ENCODE assay signal across 8 cellular contexts in the genomic region with DNA sequence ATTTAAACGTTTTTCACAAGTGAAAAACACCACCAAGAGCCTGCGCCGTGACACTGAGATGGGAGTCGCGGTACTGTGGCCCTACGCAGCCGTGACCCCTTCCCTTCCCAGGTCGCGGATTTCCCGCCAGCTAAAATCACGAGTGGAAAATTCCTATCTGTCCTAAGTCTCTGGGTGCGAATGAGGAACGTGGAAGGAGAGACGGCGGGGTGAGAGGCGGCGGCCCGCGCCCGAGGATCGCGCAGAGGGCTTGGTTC. TPM values are rescaled to one million over a fixed set of nuclear protein-coding genes. Genes with fewer than 3 reads are reported as not detected.
A peak's percentile ranks its signal among the peaks of the same experiment; 100 is the strongest.
DNase-seq lines count a peak whose midpoint lies in the region; ATAC-seq and TF ChIP-seq lines count a peak whose summit lies in the region.

No MANE protein-coding gene starts in this region.

- H3K27ac Mint-ChIP-seq in mesothelial cell of epicardium, result peak overlapping the region; percentile 100

- H3K27ac ChIP-seq in HUES64 (ENCODE audit: low read depth, low read length), result peak overlapping the region; percentile 87
- H3K27ac ChIP-seq in caudate nucleus (ENCODE audit: low read depth, low read length), result peak overlapping the region; percentile 98
- H3K27ac ChIP-seq in aorta (ENCODE audit: low read depth in 1 of 2, low read length in 2 of 2), result peak overlapping the region; percentile 36 to 43

- no peaks in the 10 kb centered on the region for H3K36me3 Mint-ChIP-seq in mesothelial cell of epicardium

- H3K4me3 Mint-ChIP-seq in mesothelial cell of epicardium, result peak overlapping the region; percentile 97

- CTCF ChIA-PET in BJ (lab: Yijun Ruan, JAX), result no interaction called here

- ATAC-seq in GM19455 (IDR thresholded peaks at IDR 0.05; ENCODE audit: unreplicated experiment), result peak; percentile 8
- peak; percentile 68 for ATAC-seq in aorta (ENCODE audit: low FRiP score)

- intact Hi-C loops in aorta (cut with DNase I), result no loop called here

- H3K4me1 ChIP-seq in HUES64 (ENCODE audit: insufficient read depth, low read length), result peaks cover 17% of the 10 kb centered on the region
- peaks cover 6 to 10% of the 10 kb centered on the region in 2 donors for H3K4me1 ChIP-seq in aorta (ENCODE audit: control insufficient read depth in 1 of 2, insufficient read depth in 2 of 2, low read length in 2 of 2)

- peaks cover 6% of the 10 kb centered on the region for H3K27me3 Mint-ChIP-seq in mesothelial cell of epicardium (ENCODE audit: low read depth)

- TF ChIP-seq CTCF in BJ (IDR thresholded peaks at IDR 0.05; ENCODE audit: insufficient read depth, low read depth, low read length) (no peak), mesothelial cell of epicardium (IDR thresholded peaks at IDR 0.05; ENCODE audit: unreplicated experiment) (no peak)

- peak overlapping the region; percentile 97 for H3K9ac ChIP-seq in HUES64 (ENCODE audit: low read depth, low read length)

- no peaks in the 10 kb centered on the region for H3K27me3 ChIP-seq in BJ (ENCODE audit: control insufficient read depth, insufficient read depth, low read length)
- no peaks in the 10 kb centered on the region for H3K27me3 ChIP-seq in HUES64 (ENCODE audit: insufficient read depth, low read length)
- no peaks in the 10 kb centered on the region for H3K27me3 ChIP-seq in aorta (ENCODE audit: control insufficient read depth in 1 of 2, insufficient read depth in 2 of 2, low read length in 1 of 2)

- H3K4me3 ChIP-seq in BJ (ENCODE audit: low read depth, low read length) (peak overlapping the region; percentile 65), HUES64 (ENCODE audit: low read length) (peak overlapping the region; percentile 90), aorta (ENCODE audit: low read length in 2 of 2) (peak overlapping the region; percentile 76 to 88)

- H3K4me1 Mint-ChIP-seq in mesothelial cell of epicardium, result peaks cover 40% of the 10 kb centered on the region

- H3K9me3 ChIP-seq in HUES64 (ENCODE audit: insufficient read depth, low read depth, low read length) (no peaks in the 10 kb centered on the region), aorta (ENCODE audit: control insufficient read depth, low read length) (no peaks in the 10 kb centered on the region)

- H3K36me3 ChIP-seq in BJ (ENCODE audit: control insufficient read depth, insufficient read depth, low read length) (no peaks in the 10 kb centered on the region), HUES64 (ENCODE audit: insufficient read depth, low read length) (no peaks in the 10 kb centered on the region), aorta (ENCODE audit: control insufficient read depth in 1 of 2, insufficient read depth in 2 of 2, low read length in 1 of 2) (no peaks in the 10 kb centered on the region)

- under 1% methylated on average over 22 of the region's 22 CpGs for WGBS in HUES64
- WGBS in aorta, 2 donors, result 1% methylated on average over 19 to 22 of the region's 22 CpGs

- POLR2A ChIA-PET in BJ (lab: Charles Lee), result interaction anchor here (0.6 kb wide), 1 partner anchor 473 kb away, joined by 7 read pairs; no protein-coding TSS in a partner anchor

- DNase-seq in BJ (ENCODE audit: low read depth) (no peak), caudate nucleus (lab: John Stamatoyannopoulos, UW) (peak in 13 of 61 donors; percentile 51 to 73 (median 60)), mesothelial cell of epicardium (ENCODE audit: low spot score in 2 of 2, unreplicated experiment in 2 of 2) (no peak), aorta (peak in 1 of 2 donors; percentile 56), retina (no peak), NCI-H1105 treated with DMSO at 0.1 percent for 48 hours (lab: John Stamatoyannopoulos, UW) (no peak)

- no peaks in the 10 kb centered on the region for H3K9me3 Mint-ChIP-seq in mesothelial cell of epicardium

RNA-seq across cellular contexts. Expression of a gene that starts 0.7 kb away (rescaled TPM):
- polyA plus RNA-seq in BJ (2011; rRNA removed) (3.6 and 3.9 TPM in 2 replicates), aorta (10 to 100 TPM in 1 of 2 donors, 1 to 10 TPM in 1; 2.8 to 33.9 TPM)
- 2.4 and 3.8 TPM in 2 replicates for polyA minus RNA-seq in BJ (2011; rRNA and poly(A)+ RNA removed)
- 5.6 TPM for polyA plus RNA-seq in HUES64 (2013, experiment 1 of 2)
- 9.8 TPM for polyA plus RNA-seq in HUES64 (2013, experiment 2 of 2)
- total RNA-seq in mesothelial cell of epicardium (16.8 to 20.8 TPM (median 20.6 TPM) in 3 replicates), aorta (10 to 100 TPM; 11.4 to 17.9 TPM)

Comparison
In these comparisons a context has a peak if more than half of its experiments do, and no peak if none do; other contexts are left out.
1. H3K27ac ChIP-seq: peak in every context shown above with its lines; median percentile 98 in caudate nucleus; 87 in HUES64; 40 in aorta.